ENCODE assay signal across 16 cellular contexts in genomic region chr5:92527311-92528078, GRCh38.
DNase-seq lines count a peak whose midpoint lies in the region; ATAC-seq and TF ChIP-seq lines count a peak whose summit lies in the region.
"Had no signal": no experiment of that assay in that cellular context is flagged by ENCODE, and none has a peak within 500 bp of the region (broad histone marks: within the 10 kb centered on the region; RNA-seq: fewer than 3 reads in every experiment).

No MANE protein-coding gene starts in this region.

- H4K8ac ChIP-seq in mesenchymal stem cell (ENCODE audit: low read length): no peak overlapping the region

- H4K20me1 ChIP-seq in GM23248 (ENCODE audit: insufficient read depth) (no peaks in the 10 kb centered on the region), MM.1S (ENCODE audit: insufficient read depth, low read length) (no peaks in the 10 kb centered on the region)

- H3K9me3 ChIP-seq in GM23248 (ENCODE audit: low read depth) (no peaks in the 10 kb centered on the region), MM.1S (replicated peaks; ENCODE audit: insufficient read depth, low read length) (no peaks in the 10 kb centered on the region), mesenchymal stem cell (ENCODE audit: control insufficient read depth, low read length) (no peaks in the 10 kb centered on the region)
- no peaks in the 10 kb centered on the region for H3K9me3 ChIP-seq in CD8-positive, alpha-beta memory T cell (ENCODE audit: low read length)

- TF ChIP-seq CTCF in MM.1S (IDR thresholded peaks at IDR 0.05; ENCODE audit: low read length): no peak

- no peak overlapping the region for H3K14ac ChIP-seq in mesenchymal stem cell (ENCODE audit: low read length in 2 of 2)

- H3K4me1 ChIP-seq in GM23248 (ENCODE audit: insufficient read depth): peaks cover 15% of the 10 kb centered on the region; the same call in 1 of the 2 replicates
- H3K4me1 ChIP-seq in MM.1S (ENCODE audit: low read length): peaks cover 5% of the 10 kb centered on the region; the same call in 1 of the 2 replicates
- no peaks in the 10 kb centered on the region for H3K4me1 ChIP-seq in mesenchymal stem cell (ENCODE audit: control insufficient read depth, insufficient read depth, low read depth, low read length)
- H3K4me1 ChIP-seq in CD8-positive, alpha-beta memory T cell (ENCODE audit: insufficient read depth, low read length): no peaks in the 10 kb centered on the region

- H3K4me2 ChIP-seq in GM23248 (ENCODE audit: unreplicated experiment) (no peak overlapping the region), MM.1S (ENCODE audit: low read depth, low read length) (peak overlapping the region; percentile 23; the same call in 1 of the 2 replicates), mesenchymal stem cell (ENCODE audit: low read length, poor library complexity, severe bottlenecking) (no peak overlapping the region)
- H3K4me2 ChIP-seq: GM23338 had no signal

- H3K18ac ChIP-seq in mesenchymal stem cell (ENCODE audit: low read depth in 1 of 2, low read length in 2 of 2): no peak overlapping the region

- CTCF ChIA-PET in CD8-positive, alpha-beta memory T cell (lab: Charles Lee): no interaction called here
- CTCF ChIA-PET in activated CD4-positive, alpha-beta memory T cell treated with anti-CD3 and anti-CD28 coated beads for 36 hours (lab: Charles Lee): no interaction called here

- H2BK120ac ChIP-seq in mesenchymal stem cell (ENCODE audit: low read depth, low read length): no peak overlapping the region

- no peak overlapping the region for H3K23ac ChIP-seq in mesenchymal stem cell (ENCODE audit: low read length in 2 of 2)

- H2AK5ac ChIP-seq in mesenchymal stem cell (ENCODE audit: low read length, severe bottlenecking): no peak overlapping the region

- intact Hi-C loops in activated CD4-positive, alpha-beta memory T cell treated with anti-CD3 and anti-CD28 coated beads for 36 hours (cut with micrococcal nuclease): no loop called here

- H3K36me3 ChIP-seq in GM23248 (ENCODE audit: low read depth) (no peaks in the 10 kb centered on the region), MM.1S (replicated peaks; ENCODE audit: insufficient read depth, low read length) (no peaks in the 10 kb centered on the region), mesenchymal stem cell (ENCODE audit: control insufficient read depth in 1 of 2, insufficient read depth in 2 of 2, low read depth in 1 of 2, low read length in 2 of 2) (no peaks in the 10 kb centered on the region)
- H3K36me3 ChIP-seq in CD8-positive, alpha-beta memory T cell (ENCODE audit: insufficient read depth, low read length): no peaks in the 10 kb centered on the region

- H3K27me3 ChIP-seq in GM23248 (replicated peaks; ENCODE audit: insufficient read depth) (no peaks in the 10 kb centered on the region), MM.1S (replicated peaks; ENCODE audit: insufficient read depth, low read length) (no peaks in the 10 kb centered on the region), mesenchymal stem cell (ENCODE audit: control insufficient read depth in 1 of 2, insufficient read depth in 1 of 2, low read length in 2 of 2) (no peaks in the 10 kb centered on the region)
- H3K27me3 ChIP-seq in CD8-positive, alpha-beta memory T cell (ENCODE audit: insufficient read depth, low read length, poor library complexity, severe bottlenecking): no peaks in the 10 kb centered on the region

- H3K36me3 Mint-ChIP-seq in CD8-positive, alpha-beta memory T cell: no peaks in the 10 kb centered on the region
- H3K36me3 Mint-ChIP-seq in activated CD4-positive, alpha-beta memory T cell treated with anti-CD3 and anti-CD28 coated beads for 36 hours: no peaks in the 10 kb centered on the region
- H3K36me3 Mint-ChIP-seq: CD4-positive, CD25-positive, alpha-beta regulatory T cell had no signal

- H2BK12ac ChIP-seq in mesenchymal stem cell (ENCODE audit: low read length in 2 of 2): no peak overlapping the region

- no peak overlapping the region for H2BK5ac ChIP-seq in mesenchymal stem cell (ENCODE audit: low read depth, low read length, poor library complexity, severe bottlenecking)

- H3K27ac ChIP-seq in GM23248 (no peak overlapping the region), MM.1S (ENCODE audit: low read length) (no peak overlapping the region), mesenchymal stem cell (ENCODE audit: low read length, poor library complexity, severe bottlenecking) (no peak overlapping the region)
- no peak overlapping the region for H3K27ac ChIP-seq in CD8-positive, alpha-beta memory T cell (ENCODE audit: low read depth, low read length)

- H3K4me3 ChIP-seq in GM23248 (no peak overlapping the region), MM.1S (ENCODE audit: low read length) (no peak overlapping the region), mesenchymal stem cell (ENCODE audit: insufficient read depth in 1 of 2, low read depth in 1 of 2, low read length in 2 of 2) (no peak overlapping the region)
- no peak overlapping the region for H3K4me3 ChIP-seq in CD8-positive, alpha-beta memory T cell (ENCODE audit: low read length)
- H3K4me3 ChIP-seq: GM23338 had no signal

- H3K4me1 Mint-ChIP-seq in CD8-positive, alpha-beta memory T cell: no peaks in the 10 kb centered on the region
- H3K4me1 Mint-ChIP-seq in activated CD4-positive, alpha-beta memory T cell treated with anti-CD3 and anti-CD28 coated beads for 36 hours (ENCODE audit: low read depth): no peaks in the 10 kb centered on the region
- H3K4me1 Mint-ChIP-seq: CD4-positive, CD25-positive, alpha-beta regulatory T cell; endodermal cell; GM23338; nephron progenitor cell had no signal

- no peak overlapping the region for H3K27ac Mint-ChIP-seq in CD8-positive, alpha-beta memory T cell
- no peak overlapping the region for H3K27ac Mint-ChIP-seq in activated CD4-positive, alpha-beta memory T cell treated with anti-CD3 and anti-CD28 coated beads for 36 hours
- H3K27ac Mint-ChIP-seq: CD4-positive, CD25-positive, alpha-beta regulatory T cell; endodermal cell; GM23338; nephron progenitor cell had no signal

- 85 to 88% methylated on average over 4 of the region's 4 CpGs for WGBS in GM23248 (ENCODE audit: low coverage in 1 of 2, low lambda C conversion rate in 2 of 2, missing lambda C conversion rate in 2 of 2), 2 experiments
- 62% methylated on average over 2 of the region's 4 CpGs for WGBS in mesenchymal stem cell

- no peak overlapping the region for H3K4ac ChIP-seq in mesenchymal stem cell (ENCODE audit: low read depth in 1 of 2, low read length in 2 of 2)

- POLR2A ChIA-PET in CD8-positive, alpha-beta memory T cell (lab: Charles Lee): no interaction called here
- POLR2A ChIA-PET in activated CD4-positive, alpha-beta memory T cell treated with anti-CD3 and anti-CD28 coated beads for 36 hours (lab: Charles Lee): no interaction called here

- H3K9ac ChIP-seq in GM23248 (no peak overlapping the region), MM.1S (ENCODE audit: low read length) (no peak overlapping the region), mesenchymal stem cell (ENCODE audit: low read length) (no peak overlapping the region)

- H3K79me2 ChIP-seq in GM23248 (ENCODE audit: insufficient read depth) (no peaks in the 10 kb centered on the region), MM.1S (ENCODE audit: low read length) (no peaks in the 10 kb centered on the region)

- in situ Hi-C loops in GM23248 (cut with MboI): no loop called here

- H2AFZ ChIP-seq in GM23248 (0 out of 2 replicates have a peak overlapping the region, but pooled peaks have one; percentile 11), MM.1S (ENCODE audit: low read length) (no peak overlapping the region), mesenchymal stem cell (ENCODE audit: low read depth, low read length) (no peak overlapping the region)
- H2AFZ ChIP-seq: GM23338 had no signal

- H3K4me3 Mint-ChIP-seq in CD8-positive, alpha-beta memory T cell: no peak overlapping the region
- H3K4me3 Mint-ChIP-seq in activated CD4-positive, alpha-beta memory T cell treated with anti-CD3 and anti-CD28 coated beads for 36 hours: no peak overlapping the region
- H3K4me3 Mint-ChIP-seq: CD4-positive, CD25-positive, alpha-beta regulatory T cell; endodermal cell; GM23338; nephron progenitor cell had no signal

- no peak overlapping the region for H2BK15ac ChIP-seq in mesenchymal stem cell (ENCODE audit: low read depth, poor library complexity, severe bottlenecking)

- H3K27me3 Mint-ChIP-seq in CD8-positive, alpha-beta memory T cell: no peaks in the 10 kb centered on the region
- no peaks in the 10 kb centered on the region for H3K27me3 Mint-ChIP-seq in activated CD4-positive, alpha-beta memory T cell treated with anti-CD3 and anti-CD28 coated beads for 36 hours
- H3K27me3 Mint-ChIP-seq: CD4-positive, CD25-positive, alpha-beta regulatory T cell had no signal

- H3F3A ChIP-seq in GM23248 (ENCODE audit: insufficient read depth): peaks cover 4% of the 10 kb centered on the region; the same call in 1 of the 2 replicates
- H3F3A ChIP-seq in MM.1S (ENCODE audit: insufficient read depth, low read length): no peaks in the 10 kb centered on the region

- peaks cover 1 to 3% (median 3%) of the 10 kb centered on the region in 5 donors for H3K9me3 Mint-ChIP-seq in CD8-positive, alpha-beta memory T cell
- H3K9me3 Mint-ChIP-seq in activated CD4-positive, alpha-beta memory T cell treated with anti-CD3 and anti-CD28 coated beads for 36 hours: peaks cover 2% of the 10 kb centered on the region
- H3K9me3 Mint-ChIP-seq: endodermal cell, GM23338, nephron progenitor cell had no signal

- H4K91ac ChIP-seq in mesenchymal stem cell (ENCODE audit: low read length): no peak overlapping the region

- no peak for ATAC-seq in GM19023 (IDR thresholded peaks at IDR 0.05; ENCODE audit: unreplicated experiment)
- ATAC-seq: GM23338, left lobe of liver had no signal

- DNase-seq in GM04504 (ENCODE audit: low read depth) (peak; percentile 40), GM23248 (peak; percentile 72), MM.1S (peak; percentile 62), mesenchymal stem cell (peak; percentile 70), superior temporal gyrus (ENCODE audit: extremely low spot score) (no peak)
- no peak for DNase-seq in CD8-positive, alpha-beta memory T cell
- no peak for DNase-seq in activated CD4-positive, alpha-beta memory T cell treated with anti-CD3 and anti-CD28 coated beads for 36 hours
- DNase-seq: activated CD4-positive, alpha-beta T cell treated with anti-CD3 and anti-CD28 coated beads for 1 hour; CD4-positive, CD25-positive, alpha-beta regulatory T cell; endodermal cell; NCI-H2029 treated with DMSO at 0.1 percent for 48 hours; nephron progenitor cell; substantia nigra had no signal

- no peaks in the 10 kb centered on the region; the same call in 1 of the 2 replicates for H3K9me2 ChIP-seq in GM23248 (ENCODE audit: insufficient read depth)
- no peaks in the 10 kb centered on the region for H3K9me2 ChIP-seq in MM.1S (replicated peaks; ENCODE audit: insufficient read depth, low read length)

- H3K79me1 ChIP-seq in mesenchymal stem cell (replicated peaks; ENCODE audit: low read length, poor library complexity, severe bottlenecking): no peaks in the 10 kb centered on the region

Comparison
In these comparisons a context has a peak if more than half of its experiments do, and no peak if none do; other contexts are left out.
1. DNase-seq: peak in GM04504 (single experiment), GM23248 (single experiment), MM.1S (single experiment) and mesenchymal stem cell (single experiment); none in CD8-positive, alpha-beta memory T cell (0 of 5), activated CD4-positive, alpha-beta memory T cell treated with anti-CD3 and anti-CD28 coated beads for 36 hours (single experiment) and superior temporal gyrus (single experiment).